In genomic region chr13:46553886-46554855, GRCh38 we compare ENCODE assay signal across 8 cellular contexts. TPM values are rescaled to one million over a fixed set of nuclear protein-coding genes. Genes with fewer than 3 reads are reported as not detected.
DNase-seq lines count a peak whose midpoint lies in the region; ATAC-seq and TF ChIP-seq lines count a peak whose summit lies in the region.

No MANE protein-coding gene starts in this region.

- WGBS in adrenal gland, 4 donors = 0 to 2% (median 1%) methylated on average over 12 to 75 of the region's 75 CpGs
- whole genome bisulfite sequencing in prostate gland = 1% methylated on average over 59 of the region's 75 CpGs

- no peaks in the 10 kb centered on the region for H3K27me3 ChIP-seq in adrenal gland
- H3K27me3 ChIP-seq in prostate gland (replicated peaks; ENCODE audit: insufficient read depth) = no peaks in the 10 kb centered on the region
- no peaks in the 10 kb centered on the region for H3K27me3 ChIP-seq in uterus

- peaks cover 11 to 26% of the 10 kb centered on the region in 2 donors for H3K4me1 ChIP-seq in adrenal gland (replicated peaks in 1 of 2)
- no peaks in the 10 kb centered on the region for H3K4me1 ChIP-seq in prostate gland (replicated peaks)
- peaks cover 0 to 7% of the 10 kb centered on the region in 2 donors for H3K4me1 ChIP-seq in uterus

- H3K36me3 ChIP-seq in adrenal gland (replicated peaks in 1 of 2) (no peaks in the 10 kb centered on the region), prostate gland (no peaks in the 10 kb centered on the region), uterus (no peaks in the 10 kb centered on the region)

- ATAC-seq in GM21619 (IDR thresholded peaks at IDR 0.05; ENCODE audit: unreplicated experiment) = peak; percentile 43
- peak; percentile 77 to 82 for ATAC-seq in left cardiac atrium

- H3K27ac ChIP-seq in adrenal gland (peak overlapping the region; percentile 51 to 90 (median 80)), prostate gland (peak overlapping the region; percentile 86 to 93), uterus (peak overlapping the region; percentile 98 to 99)

- H3K4me3 ChIP-seq in adrenal gland = peak overlapping the region; percentile 63 to 93 (median 86)
- peak overlapping the region; percentile 69 to 77 for H3K4me3 ChIP-seq in prostate gland
- H3K4me3 ChIP-seq in uterus = peak overlapping the region; percentile 98 to 99

- peak in 5 of 6 experiments; percentile 16 to 40 (median 24) for TF ChIP-seq CTCF in adrenal gland (IDR thresholded peaks at IDR 0.05)
- peak in 2 of 4 experiments; percentile 33 to 36 for TF ChIP-seq CTCF in prostate gland (IDR thresholded peaks at IDR 0.05)
- peak in 2 of 4 experiments; percentile 22 to 36 for TF ChIP-seq CTCF in uterus (IDR thresholded peaks at IDR 0.05)

- intact Hi-C loops in adrenal gland (cut with DNase I) (loop anchor here (5.0 to 10.0 kb wide), 2 partner anchors 51 to 168 kb away; no protein-coding TSS in a partner anchor), left cardiac atrium (cut with DNase I) (loop anchor here (2.0 to 10.0 kb wide), 5 partner anchors 51 to 167 kb away; no protein-coding TSS in a partner anchor), prostate gland (cut with DNase I) (loop anchor here (5.0 to 10.0 kb wide), 5 partner anchors 62 to 243 kb away; partner anchors contain the start of gene ESD), uterus (cut with DNase I; ENCODE audit: low total_unique reads) (loop anchor here (2.0 to 5.0 kb wide), 2 partner anchors 127 to 168 kb away; no protein-coding TSS in a partner anchor)

- H3K9me3 ChIP-seq in adrenal gland (replicated peaks in 1 of 3) (no peaks in the 10 kb centered on the region), prostate gland (no peaks in the 10 kb centered on the region), uterus (no peaks in the 10 kb centered on the region)

- TF ChIP-seq POLR2A in adrenal gland (IDR thresholded peaks at IDR 0.05) = peak in 1 of 2 donors; percentile 40
- TF ChIP-seq POLR2A in prostate gland (IDR thresholded peaks at IDR 0.05) = peak; percentile 35
- peak; percentile 20 to 24 for TF ChIP-seq POLR2A in uterus (IDR thresholded peaks at IDR 0.05)

- DNase-seq in DMS53 treated with DMSO at 0.1 percent for 48 hours (lab: John Stamatoyannopoulos, UW; ENCODE audit: unreplicated experiment) (peak; percentile 34), KG1 (lab: John Stamatoyannopoulos, UW) (peak; percentile 62), SW480 (ENCODE audit: low spot score) (peak; percentile 94), adrenal gland (peak; percentile 63 to 79 (median 68)), left cardiac atrium (peak; percentile 70), prostate gland (ENCODE audit: low spot score) (peak; percentile 68), uterus (peak; percentile 62 to 67)

RNA-seq across cellular contexts. Expression of gene LRCH1, which starts 1.2 kb away (rescaled TPM):
- total RNA-seq in adrenal gland = 10 to 100 TPM in 4 of 8 donors, 1 to 10 TPM in 4; 4.1 to 13.6 (median 9.7) TPM
- polyA plus RNA-seq in adrenal gland = 1 to 10 TPM; 2.8 to 6.4 (median 3.8) TPM
- 10 to 100 TPM; 10.8 to 13.7 TPM for total RNA-seq in left cardiac atrium
- total RNA-seq in prostate gland = 10 to 100 TPM; 14.8 to 17.2 TPM
- 10 to 100 TPM; 29.1 to 55.6 (median 36.2) TPM for total RNA-seq in uterus

Comparison
In these comparisons a context has a peak if more than half of its experiments do, and no peak if none do; other contexts are left out.
1. Peak in every context shown above with its lines: DNase-seq, ATAC-seq, H3K4me3 ChIP-seq and H3K27ac ChIP-seq.
2. DNase-seq: peak in every context shown above with its lines; median percentile 94 in SW480; 70 in left cardiac atrium; 68 in adrenal gland; 68 in prostate gland; 64 in uterus; 62 in KG1; 34 in DMS53 treated with DMSO at 0.1 percent for 48 hours.